Comparison of ENCODE assay signal across 24 cellular contexts in the genomic region with DNA sequence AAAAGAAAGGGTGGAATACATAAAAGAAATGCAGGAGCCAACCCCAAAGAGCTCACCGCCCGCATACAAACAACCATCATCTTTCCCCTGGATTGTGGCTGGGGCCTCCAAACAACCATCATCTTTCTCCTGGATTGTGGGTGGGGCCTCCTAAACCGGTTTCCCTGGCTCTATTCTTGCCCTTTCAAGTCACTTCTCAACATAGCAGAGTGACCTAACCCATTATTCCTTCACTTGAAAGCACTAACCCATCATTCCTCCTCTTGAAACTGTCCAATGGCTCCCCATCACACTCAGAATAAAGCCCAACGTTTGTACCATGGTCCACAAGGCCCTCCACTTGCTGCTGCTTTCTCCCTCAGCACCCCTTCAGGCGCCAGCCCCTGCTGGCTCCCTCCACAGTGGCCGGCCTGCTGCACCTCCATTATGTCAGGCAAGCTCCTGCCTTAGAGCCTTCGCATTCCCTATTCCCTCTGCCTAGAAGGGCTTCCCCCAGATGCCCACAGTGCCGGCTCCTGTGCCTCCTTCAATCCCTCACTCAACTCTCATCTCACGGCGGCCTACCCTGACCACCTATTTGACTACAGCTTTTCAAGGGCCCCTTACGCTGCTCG. TPM values are rescaled to one million over a fixed set of nuclear protein-coding genes. Genes with fewer than 3 reads are reported as not detected.
DNase-seq lines count a peak whose midpoint lies in the region; ATAC-seq, FAIRE-seq and TF ChIP-seq lines count a peak whose summit lies in the region.
"Had no signal": no experiment of that assay in that cellular context is flagged by ENCODE, and none has a peak within 500 bp of the region (broad histone marks: within the 10 kb centered on the region; RNA-seq: fewer than 3 reads in every experiment).

No MANE protein-coding gene starts in this region.

- no peak overlapping the region for H4K5ac ChIP-seq in H1 (ENCODE audit: insufficient read length, low read depth, low read length)

- H2BK5ac ChIP-seq in H1 (ENCODE audit: low read depth, low read length), result no peak overlapping the region

- H3K4me3 Mint-ChIP-seq in activated CD4-positive, alpha-beta T cell treated with anti-CD3 and anti-CD28 coated beads, Interleukin-2, amount 10 ng/mL, durations not matched to agents 24 days and 14 days, result no peak overlapping the region
- H3K4me3 Mint-ChIP-seq in HFFc6, result no peak overlapping the region
- H3K4me3 Mint-ChIP-seq: CD8-positive, alpha-beta T cell had no signal

- FAIRE-seq in H1 (lab: Jason Lieb, UNC), result no peak
- FAIRE-seq: GM12892, H54 had no signal

- H3K27me3 ChIP-seq in H1 (replicated peaks in 1 of 4; ENCODE audit: control insufficient read depth in 3 of 4, extremely low read depth in 1 of 4, insufficient read depth in 3 of 4, low read length in 3 of 4) (no peaks in the 10 kb centered on the region; a peak in 1 of 7 replicates), lower lobe of right lung (ENCODE audit: low read depth) (no peaks in the 10 kb centered on the region), upper lobe of left lung (no peaks in the 10 kb centered on the region), BE2C (no peaks in the 10 kb centered on the region)
- H3K27me3 ChIP-seq: BLaER1, Peyer's patch had no signal

- intact Hi-C loops in activated CD4-positive, alpha-beta T cell treated with anti-CD3 and anti-CD28 coated beads, Interleukin-2, amount 10 ng/mL, durations not matched to agents 24 days and 14 days (cut with micrococcal nuclease), result no loop called here
- intact Hi-C loops in lower lobe of right lung (cut with DNase I), result no loop called here

- H3K4ac ChIP-seq in H1 (replicated peaks; ENCODE audit: insufficient read length, low read depth, low read length), result no peak overlapping the region

- H3K36me3 ChIP-seq in H1 (ENCODE audit: control insufficient read depth in 2 of 4, insufficient read depth in 4 of 4, low read length in 3 of 4) (no peaks in the 10 kb centered on the region), lower lobe of right lung (no peaks in the 10 kb centered on the region), upper lobe of left lung (no peaks in the 10 kb centered on the region), BE2C (no peaks in the 10 kb centered on the region)
- H3K36me3 ChIP-seq: BLaER1, Peyer's patch had no signal

- peaks cover 0 to 3% (median 3%) of the 10 kb centered on the region in 4 experiments; a peak in 4 of 7 replicates for H3K4me1 ChIP-seq in H1 (replicated peaks in 1 of 4; ENCODE audit: control insufficient read depth in 3 of 4, insufficient read depth in 4 of 4, low read length in 3 of 4)
- no peaks in the 10 kb centered on the region for H3K4me1 ChIP-seq in lower lobe of right lung
- no peaks in the 10 kb centered on the region for H3K4me1 ChIP-seq in upper lobe of left lung
- H3K4me1 ChIP-seq in BE2C, result no peaks in the 10 kb centered on the region; the same call in 1 of the 2 replicates
- H3K4me1 ChIP-seq: Peyer's patch had no signal

- no peaks in the 10 kb centered on the region for H3K9me3 Mint-ChIP-seq in activated CD4-positive, alpha-beta T cell treated with anti-CD3 and anti-CD28 coated beads, Interleukin-2, amount 10 ng/mL, durations not matched to agents 24 days and 14 days
- no peaks in the 10 kb centered on the region for H3K9me3 Mint-ChIP-seq in HFFc6

- no peak overlapping the region for H2BK15ac ChIP-seq in H1 (ENCODE audit: low read length)

- no peak overlapping the region for H2BK12ac ChIP-seq in H1 (ENCODE audit: low read depth, low read length)

- no peak overlapping the region for H3K18ac ChIP-seq in H1 (ENCODE audit: extremely low read depth, low read length)

- H2AFZ ChIP-seq in H1 (ENCODE audit: low read length), result peak overlapping the region; percentile 65; the same call in 1 of the 2 replicates

- H3K56ac ChIP-seq in H1 (replicated peaks; ENCODE audit: insufficient read length, low read depth, low read length), result no peak overlapping the region

- no peak overlapping the region for H3K27ac Mint-ChIP-seq in activated CD4-positive, alpha-beta T cell treated with anti-CD3 and anti-CD28 coated beads, Interleukin-2, amount 10 ng/mL, durations not matched to agents 24 days and 14 days
- no peak overlapping the region for H3K27ac Mint-ChIP-seq in HFFc6
- H3K27ac Mint-ChIP-seq: CD8-positive, alpha-beta T cell had no signal

- 65% methylated on average over 12 of the region's 12 CpGs; no CpG with 5 or more reads in 1 of the 2 experiments for WGBS in H1 (ENCODE audit: extremely low coverage in 1 of 2, insufficient coverage in 1 of 2, insufficient read length in 1 of 2, insufficient replicate concordance in 2 of 2, low coverage in 1 of 2, low lambda C conversion rate in 2 of 2, missing lambda C conversion rate in 1 of 2), 2 experiments
- 77 to 88% methylated on average over 12 of the region's 12 CpGs for WGBS in upper lobe of left lung, 2 donors

- TF ChIP-seq POLR2A in H1 (IDR thresholded peaks at IDR 0.05; ENCODE audit: control extremely low read depth in 1 of 2, low read depth in 2 of 2, low read length in 2 of 2), result no peak
- no peak for TF ChIP-seq POLR2A in upper lobe of left lung (IDR thresholded peaks at IDR 0.05)

- no peak overlapping the region for H2BK120ac ChIP-seq in H1 (replicated peaks; ENCODE audit: low read depth, low read length)

- H3K79me1 ChIP-seq in H1 (ENCODE audit: low read depth, low read length), result no peaks in the 10 kb centered on the region

- H4K20me1 ChIP-seq in H1 (replicated peaks in 1 of 2; ENCODE audit: control insufficient read depth in 1 of 2, insufficient read depth in 2 of 2, low read length in 2 of 2), result no peaks in the 10 kb centered on the region
- H4K20me1 ChIP-seq: BLaER1 had no signal

- no peak overlapping the region for H3K4me3 ChIP-seq in H1 (ENCODE audit: extremely low read depth in 1 of 4, insufficient read depth in 2 of 4, low read depth in 3 of 4, low read length in 4 of 4)
- H3K4me3 ChIP-seq in lower lobe of right lung, result no peak overlapping the region
- H3K4me3 ChIP-seq in upper lobe of left lung, result no peak overlapping the region
- H3K4me3 ChIP-seq in BE2C (ENCODE audit: low read depth, low read length), result no peak overlapping the region
- H3K4me3 ChIP-seq: BLaER1, Peyer's patch had no signal

- DNase-seq in activated CD4-positive, alpha-beta T cell treated with anti-CD3 and anti-CD28 coated beads, Interleukin-2, amount 10 ng/mL, durations not matched to agents 24 days and 14 days, result peak; percentile 49
- DNase-seq in activated CD4-positive, alpha-beta T cell treated with anti-CD3 and anti-CD28 coated beads for 1 hour, result no peak
- peak in 1 of 2 experiments; percentile 48 for DNase-seq in H1 (ENCODE audit: low read depth in 1 of 2, low spot score in 2 of 2)
- DNase-seq in lower lobe of right lung, result no peak
- peak in 1 of 2 donors; percentile 20 for DNase-seq in upper lobe of left lung
- DNase-seq in BE2C, result no peak
- no peak for DNase-seq in HFFc6
- no peak for DNase-seq in activated T-cell treated with anti-CD3 and anti-CD28 coated beads for 4 hours
- DNase-seq: CD8-positive, alpha-beta T cell; DMS79 treated with DMSO at 0.1 percent for 48 hours; GDM1; NCI-H1048; NCI-H1436 treated with DMSO at 0.1 percent for 48 hours; NCI-H2227 treated with DMSO at 0.1 percent for 48 hours; NCI-H524 treated with DMSO at 0.1 percent for 48 hours; Peyer's patch; SK-N-SH had no signal

- H3K9me3 ChIP-seq in H1 (ENCODE audit: insufficient read depth in 2 of 2, low read depth in 1 of 2, low read length in 1 of 2), result no peaks in the 10 kb centered on the region
- no peaks in the 10 kb centered on the region for H3K9me3 ChIP-seq in lower lobe of right lung
- no peaks in the 10 kb centered on the region for H3K9me3 ChIP-seq in upper lobe of left lung
- H3K9me3 ChIP-seq in BE2C, result no peaks in the 10 kb centered on the region
- H3K9me3 ChIP-seq: BLaER1, Peyer's patch, SK-N-SH had no signal

- H3K27ac ChIP-seq in H1 (ENCODE audit: low read depth, low read length) (no peak overlapping the region), lower lobe of right lung (no peak overlapping the region), upper lobe of left lung (no peak overlapping the region)
- H3K27ac ChIP-seq: BLaER1, KMS-11, Peyer's patch had no signal

- 0 out of 2 replicates have a peak, but pooled peaks cover 2% of the 10 kb centered on the region for H3K23me2 ChIP-seq in H1 (ENCODE audit: low read depth, low read length)

- H2BK20ac ChIP-seq in H1 (ENCODE audit: low read length), result no peak overlapping the region

- H3K36me3 Mint-ChIP-seq in activated CD4-positive, alpha-beta T cell treated with anti-CD3 and anti-CD28 coated beads, Interleukin-2, amount 10 ng/mL, durations not matched to agents 24 days and 14 days (ENCODE audit: low read depth), result no peaks in the 10 kb centered on the region
- H3K36me3 Mint-ChIP-seq in HFFc6 (ENCODE audit: low read depth), result no peaks in the 10 kb centered on the region
- H3K36me3 Mint-ChIP-seq: CD8-positive, alpha-beta T cell had no signal

- peak overlapping the region in 1 of 2 experiments; percentile 34; a peak in 1 of 4 replicates for H3K4me2 ChIP-seq in H1 (ENCODE audit: insufficient read depth in 1 of 2, low read depth in 2 of 2, low read length in 2 of 2)
- H3K4me2 ChIP-seq: BLaER1, KMS-11, SK-N-SH had no signal

- CTCF ChIA-PET in H1 (lab: Charles Lee; ENCODE audit: partially characterized antibody), result interaction anchor here (0.6 to 1.4 kb wide), 3 partner anchors 13 to 37 kb away, joined by 3 to 5 read pairs (median 3); no protein-coding TSS in a partner anchor

- no peak overlapping the region for H3K23ac ChIP-seq in H1 (ENCODE audit: insufficient read length)

- no peak overlapping the region for H3K9ac ChIP-seq in H1 (replicated peaks in 1 of 4; ENCODE audit: extremely low read depth in 1 of 4, low read depth in 3 of 4, low read length in 3 of 4)
- H3K9ac ChIP-seq: BLaER1, KMS-11, SK-N-SH had no signal

- no peak overlapping the region for H4K8ac ChIP-seq in H1 (ENCODE audit: extremely low read depth, insufficient read depth, low read length)

- H3K27me3 Mint-ChIP-seq in activated CD4-positive, alpha-beta T cell treated with anti-CD3 and anti-CD28 coated beads, Interleukin-2, amount 10 ng/mL, durations not matched to agents 24 days and 14 days, result peaks cover 30% of the 10 kb centered on the region
- no peaks in the 10 kb centered on the region; the same call in 1 of the 2 replicates for H3K27me3 Mint-ChIP-seq in HFFc6 (ENCODE audit: insufficient read depth)

- no peak overlapping the region for H4K91ac ChIP-seq in H1 (replicated peaks; ENCODE audit: insufficient read length, low read length)

- POLR2A ChIA-PET in H1 (lab: Charles Lee; ENCODE audit: partially characterized antibody), result interaction anchor here (1.2 kb wide), 1 partner anchor 60 kb away, joined by 3 read pairs; a partner anchor contains a TSS

- H3K14ac ChIP-seq in H1 (ENCODE audit: insufficient read length), result no peak overlapping the region

- TF ChIP-seq EP300 in H1 (IDR thresholded peaks at IDR 0.05; ENCODE audit: borderline replicate concordance in 1 of 2, low read depth in 2 of 2, low read length in 2 of 2), result no peak
- no peak for TF ChIP-seq EP300 in upper lobe of left lung (IDR thresholded peaks at IDR 0.05)

- no peaks in the 10 kb centered on the region for H3K4me1 Mint-ChIP-seq in activated CD4-positive, alpha-beta T cell treated with anti-CD3 and anti-CD28 coated beads, Interleukin-2, amount 10 ng/mL, durations not matched to agents 24 days and 14 days
- peaks cover 28% of the 10 kb centered on the region for H3K4me1 Mint-ChIP-seq in HFFc6 (ENCODE audit: low read depth)

- no peaks in the 10 kb centered on the region for H3K79me2 ChIP-seq in H1 (ENCODE audit: control insufficient read depth in 1 of 2, insufficient read depth in 2 of 2, low read length in 2 of 2)

- no peak for TF ChIP-seq CTCF in H1 (IDR thresholded peaks at IDR 0.05; ENCODE audit: control extremely low read depth in 1 of 3, insufficient read depth in 1 of 3, low read depth in 1 of 3, low read length in 3 of 3)
- TF ChIP-seq CTCF in lower lobe of right lung (IDR thresholded peaks at IDR 0.05), result no peak
- no peak for TF ChIP-seq CTCF in upper lobe of left lung (IDR thresholded peaks at IDR 0.05)
- no peak for TF ChIP-seq CTCF in BE2C (IDR thresholded peaks at IDR 0.05; ENCODE audit: low read depth, low read length)
- no peak for TF ChIP-seq CTCF in HFFc6 (IDR thresholded peaks at IDR 0.05)

- no peak overlapping the region for H2AK5ac ChIP-seq in H1 (ENCODE audit: low read depth, low read length)

- no peak for TF ChIP-seq RAD21 in H1 (IDR thresholded peaks at IDR 0.05 in 1 of 2, conservative IDR thresholded peaks at IDR 0.05 in 1 of 2; ENCODE audit: low read depth in 2 of 2, low read length in 2 of 2)

- peak; percentile 43 to 44 for ATAC-seq in lower lobe of right lung
- peak; percentile 21 to 67 for ATAC-seq in upper lobe of left lung (ENCODE audit: low FRiP score in 2 of 2)
- ATAC-seq: CD8-positive, alpha-beta T cell had no signal

RNA-seq across cellular contexts. Expression of a gene that starts 24.1 kb away (rescaled TPM):
- total RNA-seq in activated CD4-positive, alpha-beta T cell treated with anti-CD3 and anti-CD28 coated beads, Interleukin-2, amount 10 ng/mL, durations not matched to agents 24 days and 14 days, result not detected in 2 replicates
- total RNA-seq in H1 (2021; fragmentation: NEBNext Ultra II Directional; extraction: Animal tissue kit (Norgen Biotek cat#: 25700)), result 0.50 TPM in 1 of 2 replicates, not detected in the other
- polyA plus RNA-seq in H1 (2011; rRNA removed), result 0.41 and 0.94 TPM in 2 replicates
- polyA plus RNA-seq in H1 (2011; cell fraction: cytosol; rRNA removed), result 0.97 TPM
- 0.77 TPM for polyA plus RNA-seq in H1 (2011; cell fraction: nucleus; rRNA removed)
- 0.72 to 0.98 TPM (median 0.88 TPM) in 4 replicates for polyA plus RNA-seq in H1 (2012, experiment 1 of 2)
- 0.22 TPM for polyA plus RNA-seq in H1 (2012, experiment 2 of 2)
- polyA plus RNA-seq in H1 (2013, experiment 1 of 2), result 0.32 TPM
- 0.33 TPM for polyA plus RNA-seq in H1 (2013, experiment 2 of 2)
- 0.22 and 2.5 TPM in 2 replicates for polyA minus RNA-seq in H1 (2011; rRNA and poly(A)+ RNA removed)
- 1.2 TPM for polyA minus RNA-seq in H1 (2011; cell fraction: cytosol; rRNA and poly(A)+ RNA removed)
- polyA minus RNA-seq in H1 (2011; cell fraction: nucleus; rRNA and poly(A)+ RNA removed), result 0.40 TPM
- total RNA-seq in lower lobe of right lung, result 0.18 TPM
- total RNA-seq in upper lobe of left lung, result not detected
- not detected for polyA plus RNA-seq in BE2C (2012; ENCODE audit: insufficient read depth, insufficient read length, low read depth)
- 1 to 10 TPM in 4 of 6 experiments, under 1 TPM in 2; 0.35 to 2.2 (median 1.5) TPM for total RNA-seq in HFFc6 (2021; fragmentation: NEBNext Ultra II Directional; extraction: Animal tissue kit (Norgen Biotek cat#: 25700))
- total RNA-seq: A172, MCF 10A, Peyer's patch, Right ventricle myocardium inferior had no signal

RNA-seq across cellular contexts. Expression of a gene that starts 44.1 kb away (rescaled TPM):
- total RNA-seq in activated CD4-positive, alpha-beta T cell treated with anti-CD3 and anti-CD28 coated beads, Interleukin-2, amount 10 ng/mL, durations not matched to agents 24 days and 14 days, result 107 TPM in 2 replicates
- 213 and 221 TPM in 2 replicates for total RNA-seq in H1 (2021; fragmentation: NEBNext Ultra II Directional; extraction: Animal tissue kit (Norgen Biotek cat#: 25700))
- polyA plus RNA-seq in H1 (2011; rRNA removed), result 116 and 213 TPM in 2 replicates
- polyA plus RNA-seq in H1 (2011; cell fraction: cytosol; rRNA removed), result 155 TPM
- polyA plus RNA-seq in H1 (2011; cell fraction: nucleus; rRNA removed), result 69.0 TPM
- polyA plus RNA-seq in H1 (2012, experiment 1 of 2), result 222 to 296 TPM (median 237 TPM) in 4 replicates
- polyA plus RNA-seq in H1 (2012, experiment 2 of 2), result 183 TPM
- 155 TPM for polyA plus RNA-seq in H1 (2013, experiment 1 of 2)
- polyA plus RNA-seq in H1 (2013, experiment 2 of 2), result 154 TPM
- 115 and 127 TPM in 2 replicates for polyA minus RNA-seq in H1 (2011; rRNA and poly(A)+ RNA removed)
- 230 TPM for polyA minus RNA-seq in H1 (2011; cell fraction: cytosol; rRNA and poly(A)+ RNA removed)
- polyA minus RNA-seq in H1 (2011; cell fraction: nucleus; rRNA and poly(A)+ RNA removed), result 90.3 TPM
- 426 TPM for total RNA-seq in lower lobe of right lung
- total RNA-seq in upper lobe of left lung, result 100 to 1,000 TPM; 156 to 446 (median 301) TPM
- polyA plus RNA-seq in BE2C (2012; ENCODE audit: insufficient read depth, insufficient read length, low read depth), result 58.4 TPM
- 1,000 to 10,000 TPM in 4 of 6 experiments, 100 to 1,000 TPM in 2; 934 to 1,075 (median 1,012) TPM for total RNA-seq in HFFc6 (2021; fragmentation: NEBNext Ultra II Directional; extraction: Animal tissue kit (Norgen Biotek cat#: 25700))
